In genomic region chr15:66886686-66887273, GRCh38 we compare ENCODE assay signal across 19 cellular contexts.
DNase-seq lines count a peak whose midpoint lies in the region; ATAC-seq and TF ChIP-seq lines count a peak whose summit lies in the region.
"Had no signal": no experiment of that assay in that cellular context is flagged by ENCODE, and none has a peak within 500 bp of the region (broad histone marks: within the 10 kb centered on the region; RNA-seq: fewer than 3 reads in every experiment).

No MANE protein-coding gene starts in this region.

- H3K27ac ChIP-seq in Panc1 (ENCODE audit: low read length) (peak overlapping the region; percentile 98), esophagus muscularis mucosa (replicated peaks in 1 of 4) (peak overlapping the region in 1 of 4 donors; percentile 3), sigmoid colon (no peak overlapping the region)
- H3K27ac ChIP-seq: HL-60, SJSA1 had no signal

- no peak for TF ChIP-seq POLR2A in esophagus muscularis mucosa (IDR thresholded peaks at IDR 0.05; ENCODE audit: low read depth)
- TF ChIP-seq POLR2A in sigmoid colon (IDR thresholded peaks at IDR 0.05): no peak

- peaks cover 21% of the 10 kb centered on the region; the same call in 1 of the 2 replicates for H3K9me3 ChIP-seq in Panc1 (ENCODE audit: control insufficient read depth, insufficient read depth, low read depth, low read length)
- no peaks in the 10 kb centered on the region for H3K9me3 ChIP-seq in esophagus muscularis mucosa
- peaks cover 0 to 4% (median 0%) of the 10 kb centered on the region in 4 donors for H3K9me3 ChIP-seq in sigmoid colon
- H3K9me3 ChIP-seq: SJSA1 had no signal

- H3K27me3 ChIP-seq in Panc1 (ENCODE audit: control insufficient read depth, insufficient read depth, low read length): no peaks in the 10 kb centered on the region
- no peaks in the 10 kb centered on the region for H3K27me3 ChIP-seq in esophagus muscularis mucosa
- no peaks in the 10 kb centered on the region for H3K27me3 ChIP-seq in sigmoid colon
- H3K27me3 ChIP-seq: SJSA1 had no signal

- TF ChIP-seq CTCF in Panc1 (IDR thresholded peaks at IDR 0.05) (no peak), esophagus muscularis mucosa (IDR thresholded peaks at IDR 0.05) (no peak), sigmoid colon (IDR thresholded peaks at IDR 0.05) (no peak)

- H3K36me3 ChIP-seq in Panc1 (ENCODE audit: control insufficient read depth, insufficient read depth, low read length): no peaks in the 10 kb centered on the region
- H3K36me3 ChIP-seq in esophagus muscularis mucosa: no peaks in the 10 kb centered on the region
- no peaks in the 10 kb centered on the region for H3K36me3 ChIP-seq in sigmoid colon

- CTCF ChIA-PET in HEK293T (lab: Yijun Ruan, JAX) (interaction anchor here (1.0 to 1.5 kb wide), 2 partner anchors 16 to 42 kb away, joined by 3 to 5 read pairs; no protein-coding TSS in a partner anchor), Panc1 (lab: Charles Lee) (interaction anchor here (0.7 kb wide), 1 partner anchor 36 kb away, joined by 3 read pairs; no protein-coding TSS in a partner anchor)

- in situ Hi-C loops in Panc1 (cut with HindIII; ENCODE audit: low pct_unique_long_range_greater_than_20kb, low sequenced_read_pairs): no loop called here

- intact Hi-C loops in Panc1 (cut with micrococcal nuclease; ENCODE audit: unreplicated experiment) (no loop called here), esophagus muscularis mucosa (cut with DNase I) (no loop called here), sigmoid colon (cut with DNase I) (no loop called here)

- POLR2A ChIA-PET in HEK293T (lab: Yijun Ruan, JAX): no interaction called here
- POLR2A ChIA-PET in Panc1 (lab: Charles Lee): interaction anchor here (1.0 kb wide), 1 partner anchor 9 kb away, joined by 3 read pairs; no protein-coding TSS in a partner anchor

- no peak for ATAC-seq in Panc1

- TF ChIP-seq EP300 in esophagus muscularis mucosa (IDR thresholded peaks at IDR 0.05) (no peak), sigmoid colon (IDR thresholded peaks at IDR 0.05) (no peak)

- BruUV-seq in Panc1 (replicated peaks; lab: Mats Ljungman, UMichigan): no TSS peak

- H3K4me3 ChIP-seq in Panc1 (ENCODE audit: low read depth in 2 of 2, low read length in 2 of 2) (no peak overlapping the region), esophagus muscularis mucosa (no peak overlapping the region), sigmoid colon (no peak overlapping the region)
- H3K4me3 ChIP-seq: SJSA1 had no signal

- DNase-seq in HEK293T (ENCODE audit: extremely low spot score) (no peak), Panc1 (ENCODE audit: low read depth, low spot score) (no peak), esophagus muscularis mucosa (ENCODE audit: extremely low spot score) (peak; percentile 60), sigmoid colon (peak; percentile 55), GM19240 (ENCODE audit: insufficient read length, low spot score) (no peak), cerebellum (ENCODE audit: low spot score) (no peak)
- no peak for DNase-seq in stimulated activated naive CD4-positive, alpha-beta T cell treated with Interleukin-2 at 50 U/mL for 16 hours (lab: John Stamatoyannopoulos, UW)
- DNase-seq: CD4-positive, alpha-beta memory T cell; DMS79; H9; NCI-H1105; NCI-H187; NCI-H2171; NCI-H446; NK-92 treated with Interleukin-12 subunit alpha and Interleukin-12 subunit beta, amount 100 ng/mL, for 24 hours; OCI-M1; RPMI8226 had no signal

- 92% methylated on average over 7 of the region's 7 CpGs for WGBS in esophagus muscularis mucosa
- whole genome bisulfite sequencing in sigmoid colon, 2 donors: 85 to 92% methylated on average over 7 of the region's 7 CpGs

- H3K4me1 ChIP-seq in Panc1 (ENCODE audit: control insufficient read depth, insufficient read depth, low read length) (peaks cover 31% of the 10 kb centered on the region), esophagus muscularis mucosa (peaks cover 25 to 37% (median 35%) of the 10 kb centered on the region in 4 donors), sigmoid colon (peaks cover 0 to 33% (median 25%) of the 10 kb centered on the region in 4 donors)

TF ChIP-seq in HEK293T, 16 proteins besides CTCF, POLR2A, EP300 and RAD21:
- TF ChIP-seq L3MBTL2 (conservative IDR thresholded peaks at IDR 0.05): peak; percentile 24; the same call in 1 of the 2 replicates
- no peak for TF ChIP-seq HDGF (IDR thresholded peaks at IDR 0.05; ENCODE audit: borderline replicate concordance)
TF ChIP-seq in HEK293T: peak in this region for 1.

Comparison
In these comparisons a context has a peak if more than half of its experiments do, and no peak if none do; other contexts are left out.
1. DNase-seq: peak in esophagus muscularis mucosa (single experiment) and sigmoid colon (single experiment); none in HEK293T (single experiment), Panc1 (single experiment), GM19240 (single experiment), stimulated activated naive CD4-positive, alpha-beta T cell treated with Interleukin-2 at 50 U/mL for 16 hours (single experiment) and cerebellum (single experiment).